In genomic region chr10:123156091-123156490, GRCh38 we compare ENCODE assay signal across 8 cellular contexts. TPM values are rescaled to one million over a fixed set of nuclear protein-coding genes. Genes with fewer than 3 reads are reported as not detected.
A peak's percentile ranks its signal among the peaks of the same experiment; 100 is the strongest.
DNase-seq lines count a peak whose midpoint lies in the region; ATAC-seq and TF ChIP-seq lines count a peak whose summit lies in the region.

No MANE protein-coding gene starts in this region.

- H3K4me1 ChIP-seq in BLaER1 (peaks cover 69% of the 10 kb centered on the region), GM23338 (ENCODE audit: insufficient read depth) (peaks cover 30% of the 10 kb centered on the region), left lung (peaks cover 19 to 48% of the 10 kb centered on the region in 2 donors), upper lobe of left lung (peaks cover 15 to 26% (median 18%) of the 10 kb centered on the region in 4 donors)

- peaks cover 63% of the 10 kb centered on the region for H3K36me3 Mint-ChIP-seq in GM23338 (ENCODE audit: low read depth)
- H3K36me3 Mint-ChIP-seq in WTC11: peaks cover 61% of the 10 kb centered on the region

- no peak for TF ChIP-seq EP300 in upper lobe of left lung (IDR thresholded peaks at IDR 0.05)

- H3K9me3 Mint-ChIP-seq in GM23338 (no peaks in the 10 kb centered on the region), WTC11 (no peaks in the 10 kb centered on the region)

- peak overlapping the region; percentile 99 for H3K4me3 Mint-ChIP-seq in GM23338
- peak overlapping the region; percentile 99 for H3K4me3 Mint-ChIP-seq in WTC11

- no peak overlapping the region for H2AFZ ChIP-seq in GM23338

- H3K27me3 ChIP-seq in BLaER1 (peaks cover 27% of the 10 kb centered on the region), GM23338 (ENCODE audit: insufficient read depth) (peaks cover 19% of the 10 kb centered on the region), left lung (peaks cover 22 to 25% of the 10 kb centered on the region in 2 donors), upper lobe of left lung (peaks cover 0 to 11% (median 5%) of the 10 kb centered on the region in 4 donors)

- peak overlapping the region; percentile 96 for H3K9ac ChIP-seq in BLaER1

- H3K27ac ChIP-seq in BLaER1: peak overlapping the region; percentile 98
- H3K27ac ChIP-seq in GM23338 (ENCODE audit: low read depth): no peak overlapping the region; the same call in 1 of the 2 replicates
- H3K27ac ChIP-seq in left lung: no peak overlapping the region
- H3K27ac ChIP-seq in upper lobe of left lung: no peak overlapping the region

- TF ChIP-seq CTCF in GM23338 (conservative IDR thresholded peaks at IDR 0.05; ENCODE audit: low read depth in 2 of 2): no peak
- no peak for TF ChIP-seq CTCF in WTC11 (IDR thresholded peaks at IDR 0.05)
- no peak for TF ChIP-seq CTCF in left lung (IDR thresholded peaks at IDR 0.05)
- TF ChIP-seq CTCF in upper lobe of left lung (IDR thresholded peaks at IDR 0.05): no peak

- no peak for DNase-seq in GM23338 (ENCODE audit: low spot score)
- no peak for DNase-seq in WTC11 (ENCODE audit: low spot score)
- DNase-seq in hepatic stellate cell (ENCODE audit: low spot score): peak; percentile 29
- no peak for DNase-seq in iPS-NIHi7 (ENCODE audit: extremely low spot score)
- DNase-seq in left lung: no peak
- no peak for DNase-seq in upper lobe of left lung

- H3K9me2 ChIP-seq in GM23338 (ENCODE audit: insufficient read depth): no peaks in the 10 kb centered on the region

- WGBS in upper lobe of left lung, 2 donors: 86 to 91% methylated on average over 2 of the region's 2 CpGs

- H3K79me2 ChIP-seq in GM23338 (replicated peaks; ENCODE audit: insufficient read depth): peaks cover 68% of the 10 kb centered on the region

- peaks cover 57% of the 10 kb centered on the region for H3K4me1 Mint-ChIP-seq in GM23338
- peaks cover 69% of the 10 kb centered on the region for H3K4me1 Mint-ChIP-seq in WTC11

- CTCF ChIA-PET in WTC11 (lab: Charles Lee): no interaction called here

- no peak for TF ChIP-seq POLR2A in upper lobe of left lung (IDR thresholded peaks at IDR 0.05)

- H3K4me2 ChIP-seq in BLaER1: peak overlapping the region; percentile 90
- H3K4me2 ChIP-seq in GM23338: peak overlapping the region; percentile 90

- POLR2A ChIA-PET in WTC11 (lab: Charles Lee): no interaction called here

- intact Hi-C loops in left lung (cut with DNase I): no loop called here

- H3K4me3 ChIP-seq in BLaER1 (peak overlapping the region; percentile 93), GM23338 (peak overlapping the region; percentile 81), left lung (no peak overlapping the region), upper lobe of left lung (no peak overlapping the region)

- H3K27me3 Mint-ChIP-seq in GM23338 (ENCODE audit: insufficient read depth, low read depth, poor library complexity) (peaks cover 22% of the 10 kb centered on the region), WTC11 (ENCODE audit: low read depth) (peaks cover 13% of the 10 kb centered on the region)

- H3K9me3 ChIP-seq in BLaER1: no peaks in the 10 kb centered on the region
- no peaks in the 10 kb centered on the region for H3K9me3 ChIP-seq in left lung
- H3K9me3 ChIP-seq in upper lobe of left lung: no peaks in the 10 kb centered on the region

- no peak for ATAC-seq in GM23338
- no peak for ATAC-seq in WTC11
- no peak for ATAC-seq in left lung
- no peak for ATAC-seq in upper lobe of left lung (ENCODE audit: low FRiP score in 2 of 2)
- ATAC-seq in HG03571 (IDR thresholded peaks at IDR 0.05; ENCODE audit: unreplicated experiment): no peak

- peaks cover 8% of the 10 kb centered on the region; the same call in 1 of the 2 replicates for H3F3A ChIP-seq in GM23338 (replicated peaks; ENCODE audit: low read depth)

- H3K27ac Mint-ChIP-seq in GM23338 (no peak overlapping the region), WTC11 (peak overlapping the region; percentile 47)

- H4K20me1 ChIP-seq in BLaER1: peaks cover 77% of the 10 kb centered on the region
- H4K20me1 ChIP-seq in GM23338 (replicated peaks; ENCODE audit: insufficient read depth): peaks cover 57% of the 10 kb centered on the region

- H3K36me3 ChIP-seq in BLaER1: peaks cover 59% of the 10 kb centered on the region
- H3K36me3 ChIP-seq in GM23338 (ENCODE audit: insufficient read depth): peaks cover 34% of the 10 kb centered on the region
- H3K36me3 ChIP-seq in left lung: peaks cover 3 to 48% of the 10 kb centered on the region in 2 donors
- peaks cover 5 to 46% (median 23%) of the 10 kb centered on the region in 4 donors for H3K36me3 ChIP-seq in upper lobe of left lung

TF ChIP-seq in GM23338, 12 proteins besides CTCF, POLR2A, EP300 and RAD21 (continues in another document):
- TF ChIP-seq ZNF331 (CRISPR knock-in tag; IDR thresholded peaks at IDR 0.05; ENCODE audit: low read depth) (no peak), ZNF114 (CRISPR knock-in tag; IDR thresholded peaks at IDR 0.05) (no peak), JUNB (IDR thresholded peaks at IDR 0.05; ENCODE audit: unreplicated experiment) (no peak), EZH2phosphoT487 (IDR thresholded peaks at IDR 0.05; ENCODE audit: unreplicated experiment) (no peak), ETS1 (IDR thresholded peaks at IDR 0.05) (no peak)

TF ChIP-seq in WTC11, 78 proteins besides CTCF, POLR2A, EP300 and RAD21 (continues in another document):
- no peak for TF ChIP-seq ZSCAN18 (CRISPR knock-in tag; IDR thresholded peaks at IDR 0.05)
- TF ChIP-seq E2F4 (CRISPR knock-in tag; IDR thresholded peaks at IDR 0.05; ENCODE audit: borderline replicate concordance, low read depth): no peak
- TF ChIP-seq ZNF425 (CRISPR knock-in tag; conservative IDR thresholded peaks at IDR 0.05): no peak
- no peak for TF ChIP-seq FOXK1 (CRISPR knock-in tag; IDR thresholded peaks at IDR 0.05)
- no peak for TF ChIP-seq SOX15 (CRISPR knock-in tag; IDR thresholded peaks at IDR 0.05)
- no peak for TF ChIP-seq ERG (CRISPR knock-in tag; IDR thresholded peaks at IDR 0.05)
- no peak for TF ChIP-seq NFATC4 (CRISPR knock-in tag; IDR thresholded peaks at IDR 0.05)

RNA-seq across cellular contexts. Expression of gene BUB3, which starts 1.9 kb away (rescaled TPM):
- 272 and 361 TPM in 2 replicates for total RNA-seq in GM23338 (2014; rRNA removed; shearing (Covaris generic))
- polyA plus RNA-seq in GM23338 (2016; fragmentation: Nextera tagmentation; extraction: Ambion mirVana): 197 and 243 TPM in 2 replicates
- total RNA-seq in WTC11 (2021): 180 to 192 TPM (median 186 TPM) in 3 replicates
- 10 to 100 TPM; 63.5 to 65.1 TPM for total RNA-seq in left lung
- 100 to 1,000 TPM in 1 of 6 donors, 10 to 100 TPM in 5; 41.0 to 138 (median 52.4) TPM for total RNA-seq in upper lobe of left lung

RNA-seq across cellular contexts. Expression of gene HMX2, which starts 8.2 kb away (rescaled TPM):
- 0.97 and 2.6 TPM in 2 replicates for total RNA-seq in GM23338 (2014; rRNA removed; shearing (Covaris generic))
- polyA plus RNA-seq in GM23338 (2016; fragmentation: Nextera tagmentation; extraction: Ambion mirVana): 3.1 and 3.4 TPM in 2 replicates
- total RNA-seq in WTC11 (2021) (0.59 to 1.7 TPM (median 1.4 TPM) in 3 replicates), left lung (not detected), upper lobe of left lung (not detected)

RNA-seq across cellular contexts. Expression of gene HMX3, which starts 20.3 kb away (rescaled TPM):
- 0.23 and 0.35 TPM in 2 replicates for total RNA-seq in GM23338 (2014; rRNA removed; shearing (Covaris generic))
- polyA plus RNA-seq in GM23338 (2016; fragmentation: Nextera tagmentation; extraction: Ambion mirVana): not detected in 2 replicates
- total RNA-seq in WTC11 (2021) (0.23 TPM in 1 of 3 replicates, not detected in the others), left lung (not detected), upper lobe of left lung (not detected)

Comparison
In these comparisons a context has a peak if more than half of its experiments do, and no peak if none do; other contexts are left out.
1. H3K4me3 ChIP-seq: peak in BLaER1 (single experiment) and GM23338 (single experiment); none in left lung (0 of 2) and upper lobe of left lung (0 of 4).